Comparison of ENCODE assay signal across 9 cellular contexts in genomic region chr3:46559030-46559704, GRCh38. TPM values are rescaled to one million over a fixed set of nuclear protein-coding genes. Genes with fewer than 3 reads are reported as not detected.
A peak's percentile ranks its signal among the peaks of the same experiment; 100 is the strongest.
DNase-seq lines count a peak whose midpoint lies in the region; ATAC-seq, FAIRE-seq and TF ChIP-seq lines count a peak whose summit lies in the region.
"Had no signal": no experiment of that assay in that cellular context is flagged by ENCODE, and none has a peak within 500 bp of the region (broad histone marks: within the 10 kb centered on the region; RNA-seq: fewer than 3 reads in every experiment).

No MANE protein-coding gene starts in this region.

- intact Hi-C loops in K562 (cut with micrococcal nuclease): no loop called here

- H3K9me2 ChIP-seq in Karpas-422 (replicated peaks; ENCODE audit: insufficient read depth, low read length): no peaks in the 10 kb centered on the region

- peak overlapping the region in 2 of 8 donors; percentile 17 to 24 for H3K27ac Mint-ChIP-seq in CD8-positive, alpha-beta memory T cell
- H3K27ac Mint-ChIP-seq in neural crest cell (ENCODE audit: unreplicated experiment) (no peak overlapping the region), glutamatergic neuron (ENCODE audit: unreplicated experiment) (no peak overlapping the region)

- BruUV-seq in K562 (replicated peaks; lab: Mats Ljungman, UMichigan): no TSS peak

- H3K9ac ChIP-seq in Karpas-422 (ENCODE audit: low read length) (no peak overlapping the region), K562 (ENCODE audit: insufficient read depth in 1 of 2, low read depth in 2 of 2, low read length in 2 of 2) (no peak overlapping the region)

- no peaks in the 10 kb centered on the region for H3K27me3 ChIP-seq in CD8-positive, alpha-beta memory T cell (ENCODE audit: insufficient read depth, low read length, poor library complexity, severe bottlenecking)
- no peaks in the 10 kb centered on the region for H3K27me3 ChIP-seq in Karpas-422 (ENCODE audit: low read length)
- peaks cover 0 to 5% of the 10 kb centered on the region in 2 experiments; a peak in 3 of 5 replicates for H3K27me3 ChIP-seq in K562 (ENCODE audit: control insufficient read depth in 2 of 2, insufficient read depth in 2 of 2, low read length in 2 of 2)
- no peaks in the 10 kb centered on the region for H3K27me3 ChIP-seq in brain microvascular endothelial cell (replicated peaks)
- H3K27me3 ChIP-seq: upper lobe of left lung had no signal

- H3K36me3 Mint-ChIP-seq in CD8-positive, alpha-beta memory T cell: peaks cover 0 to 7% (median 4%) of the 10 kb centered on the region in 3 donors
- no peaks in the 10 kb centered on the region for H3K36me3 Mint-ChIP-seq in neural crest cell (ENCODE audit: low read depth)
- no peaks in the 10 kb centered on the region for H3K36me3 Mint-ChIP-seq in glutamatergic neuron (ENCODE audit: unreplicated experiment)

- TF ChIP-seq CTCF in K562 (IDR thresholded peaks at IDR 0.05 in 2 of 3, conservative IDR thresholded peaks at IDR 0.05 in 1 of 3; ENCODE audit: insufficient read depth in 2 of 3, low read depth in 1 of 3, low read length in 3 of 3) (no peak), neural crest cell (conservative IDR thresholded peaks at IDR 0.05) (no peak), brain microvascular endothelial cell (IDR thresholded peaks at IDR 0.05; ENCODE audit: low read depth, low read length, missing control alignments) (no peak), glutamatergic neuron (IDR thresholded peaks at IDR 0.05; ENCODE audit: partially characterized antibody, unreplicated experiment) (no peak)

- no peaks in the 10 kb centered on the region for H3K9me3 ChIP-seq in CD8-positive, alpha-beta memory T cell (ENCODE audit: low read length)
- H3K9me3 ChIP-seq in Karpas-422 (ENCODE audit: low read length) (no peaks in the 10 kb centered on the region), K562 (replicated peaks; ENCODE audit: control insufficient read depth, insufficient read depth, low read depth, low read length) (no peaks in the 10 kb centered on the region)
- H3K9me3 ChIP-seq: upper lobe of left lung had no signal

- no peak for TF ChIP-seq EP300 in K562 (IDR thresholded peaks at IDR 0.05; ENCODE audit: low read length)

- H3K4me3 ChIP-seq in CD8-positive, alpha-beta memory T cell (ENCODE audit: low read length): peak overlapping the region; percentile 56
- H3K4me3 ChIP-seq in Karpas-422 (ENCODE audit: low read length) (no peak overlapping the region; the same call in 1 of the 2 replicates), K562 (no peak overlapping the region), brain microvascular endothelial cell (ENCODE audit: low read depth, low read length) (no peak overlapping the region)

- peak overlapping the region; percentile 54 for H3K4me2 ChIP-seq in Karpas-422 (ENCODE audit: low read depth, low read length, poor library complexity, severe bottlenecking)
- peak overlapping the region; percentile 80; the same call in 1 of the 2 replicates for H3K4me2 ChIP-seq in K562 (ENCODE audit: insufficient read depth, low read length)

- no peak for ATAC-seq in K562

- in situ Hi-C loops in K562 (cut with MboI) (loop anchor here (5.0 kb wide), 2 partner anchors 72 to 73 kb away; no protein-coding TSS in a partner anchor), brain microvascular endothelial cell (cut with HindIII; ENCODE audit: low pct_ligation_motif_present, low sequenced_read_pairs) (no loop called here)

- H3K4me1 ChIP-seq in CD8-positive, alpha-beta memory T cell (ENCODE audit: insufficient read depth, low read length): peaks cover 11% of the 10 kb centered on the region
- H3K4me1 ChIP-seq in Karpas-422 (ENCODE audit: low read length): peaks cover 8% of the 10 kb centered on the region
- H3K4me1 ChIP-seq in K562 (replicated peaks in 1 of 2; ENCODE audit: control insufficient read depth in 2 of 2, insufficient read depth in 2 of 2, low read length in 2 of 2): peaks cover 11 to 12% of the 10 kb centered on the region in 2 experiments; a peak in 4 of 5 replicates

- H3K36me3 ChIP-seq in CD8-positive, alpha-beta memory T cell (ENCODE audit: insufficient read depth, low read length): no peaks in the 10 kb centered on the region
- H3K36me3 ChIP-seq in Karpas-422 (ENCODE audit: insufficient read depth, low read length) (no peaks in the 10 kb centered on the region), K562 (ENCODE audit: control insufficient read depth, insufficient read depth, low read length) (no peaks in the 10 kb centered on the region), brain microvascular endothelial cell (replicated peaks) (no peaks in the 10 kb centered on the region)
- H3K36me3 ChIP-seq: upper lobe of left lung had no signal

- TF ChIP-seq RAD21 in K562 (CRISPR knock-in tag; conservative IDR thresholded peaks at IDR 0.05 in 1 of 2, IDR thresholded peaks at IDR 0.05 in 1 of 2): no peak

- 53% methylated on average over 4 of the region's 4 CpGs for WGBS in K562 (ENCODE audit: insufficient coverage, low coverage, missing lambda C conversion rate)

- no peak overlapping the region for H3K27ac ChIP-seq in CD8-positive, alpha-beta memory T cell (ENCODE audit: low read depth, low read length)
- H3K27ac ChIP-seq in Karpas-422 (ENCODE audit: low read length) (no peak overlapping the region), K562 (ENCODE audit: extremely low read depth, low read depth, low read length) (no peak overlapping the region), brain microvascular endothelial cell (no peak overlapping the region)

- peak overlapping the region in 5 of 7 donors; percentile 11 to 83 (median 71) for H3K4me3 Mint-ChIP-seq in CD8-positive, alpha-beta memory T cell
- H3K4me3 Mint-ChIP-seq in neural crest cell (peak overlapping the region; percentile 75), glutamatergic neuron (ENCODE audit: unreplicated experiment) (no peak overlapping the region)

- no peaks in the 10 kb centered on the region for H3K9me1 ChIP-seq in K562 (ENCODE audit: control insufficient read depth, insufficient read depth, low read length)

- CTCF ChIA-PET in CD8-positive, alpha-beta memory T cell (lab: Charles Lee): interaction anchor here (0.6 to 7.7 kb wide), 20 partner anchors 8 to 453 kb away, joined by 3 to 214 read pairs (median 4); partner anchors contain the start of genes CCR5 and RTP3
- CTCF ChIA-PET in K562 (lab: Yijun Ruan, JAX; ENCODE audit: low intra/inter-chr PET ratio): interaction anchor here (0.8 to 6.8 kb wide), 5 partner anchors 62 to 97 kb away, joined by 3 to 177 read pairs (median 6); partner anchors contain the start of gene RTP3

- DNase-seq in CD8-positive, alpha-beta memory T cell: no peak
- DNase-seq in Karpas-422: no peak
- DNase-seq in K562 (ENCODE audit: extremely low read depth in 1 of 4, low spot score in 3 of 4): no peak
- DNase-seq in neural crest cell (ENCODE audit: low read depth, low spot score): no peak
- no peak for DNase-seq in HuH-7 (ENCODE audit: low spot score)
- DNase-seq in brain microvascular endothelial cell: no peak
- DNase-seq in GM12892 (ENCODE audit: insufficient read length): no peak
- no peak for DNase-seq in glutamatergic neuron

- no peak for TF ChIP-seq POLR2A in K562 (conservative IDR thresholded peaks at IDR 0.05)
- no peak for TF ChIP-seq POLR2A in GM12892 (IDR thresholded peaks at IDR 0.05; ENCODE audit: low read depth, low read length)

- POLR2A ChIA-PET in CD8-positive, alpha-beta memory T cell (lab: Charles Lee): interaction anchor here (1.1 to 2.4 kb wide), 2 partner anchors 20 to 70 kb away, joined by 7 to 16 read pairs; no protein-coding TSS in a partner anchor
- POLR2A ChIA-PET in K562 (lab: Yijun Ruan, JAX): interaction anchor here (0.6 to 2.5 kb wide), 6 partner anchors 10 to 74 kb away, joined by 3 to 25 read pairs (median 6); no protein-coding TSS in a partner anchor

- H4K20me1 ChIP-seq in Karpas-422 (ENCODE audit: insufficient read depth, low read depth, low read length): no peaks in the 10 kb centered on the region
- no peaks in the 10 kb centered on the region for H4K20me1 ChIP-seq in K562 (replicated peaks; ENCODE audit: control insufficient read depth, insufficient read depth, low read length)

- no peak overlapping the region for H2AFZ ChIP-seq in Karpas-422 (ENCODE audit: low read length)
- peak overlapping the region; percentile 98 for H2AFZ ChIP-seq in K562 (ENCODE audit: low read depth, low read length)

- no peaks in the 10 kb centered on the region for H3K9me3 Mint-ChIP-seq in CD8-positive, alpha-beta memory T cell
- peaks cover 2% of the 10 kb centered on the region for H3K9me3 Mint-ChIP-seq in neural crest cell
- peaks cover 2% of the 10 kb centered on the region for H3K9me3 Mint-ChIP-seq in glutamatergic neuron (ENCODE audit: unreplicated experiment)

- H3K27me3 Mint-ChIP-seq in CD8-positive, alpha-beta memory T cell: peaks cover 3 to 6% of the 10 kb centered on the region in 2 donors
- H3K27me3 Mint-ChIP-seq in neural crest cell (ENCODE audit: low read depth) (peaks cover 67% of the 10 kb centered on the region), glutamatergic neuron (ENCODE audit: unreplicated experiment) (no peaks in the 10 kb centered on the region)

- FAIRE-seq in K562 (lab: Jason Lieb, UNC) (no peak), GM12892 (lab: Jason Lieb, UNC) (no peak)

- peaks cover 9 to 24% (median 24%) of the 10 kb centered on the region in 3 donors for H3K4me1 Mint-ChIP-seq in CD8-positive, alpha-beta memory T cell
- H3K4me1 Mint-ChIP-seq in neural crest cell (peaks cover 9% of the 10 kb centered on the region), glutamatergic neuron (ENCODE audit: low read depth, unreplicated experiment) (peaks cover 5% of the 10 kb centered on the region)

- no peaks in the 10 kb centered on the region for H3K79me2 ChIP-seq in Karpas-422 (ENCODE audit: low read length)
- no peaks in the 10 kb centered on the region for H3K79me2 ChIP-seq in K562 (ENCODE audit: control insufficient read depth, insufficient read depth, low read length)

RNA-seq across cellular contexts. Expression of gene LRRC2, which starts 6.9 kb away (rescaled TPM):
- total RNA-seq in CD8-positive, alpha-beta memory T cell: under 1 TPM; 0.04 TPM
- polyA plus RNA-seq in CD8-positive, alpha-beta memory T cell: not detected
- total RNA-seq in Karpas-422 (2014; rRNA removed; shearing (Covaris generic); ENCODE audit: low replicate concordance): not detected in 2 replicates
- not detected in 2 replicates for total RNA-seq in K562 (2011; cell fraction: chromatin; rRNA removed; ENCODE audit: low replicate concordance)
- not detected in 2 replicates for total RNA-seq in K562 (2011; cell fraction: nucleolus; rRNA removed)
- total RNA-seq in K562 (2011; cell fraction: nucleoplasm; rRNA removed): not detected in 2 replicates
- total RNA-seq in K562 (2014; rRNA removed) (not detected in 2 replicates), K562 (2014; rRNA removed; fragmentation: Illumina TruSeq; extraction: Trizol) (not detected in 2 replicates), K562 (2015; rRNA removed; fragmentation: Illumina TruSeq; extraction: Trizol) (0.04 TPM in 1 of 2 replicates, not detected in the other), K562 (2021) (not detected in 2 replicates), neural crest cell (0.12 TPM in 1 of 2 replicates, not detected in the other), glutamatergic neuron (ENCODE audit: unreplicated experiment) (not detected)
- polyA plus RNA-seq in K562 (2011; rRNA removed) (0.04 and 0.07 TPM in 2 replicates), K562 (2014; fragmentation: Illumina TruSeq; extraction: Trizol) (0.01 TPM in 1 of 2 replicates, not detected in the other), K562 (2014; fragmentation: Nextera tagmentation; extraction: Ambion mirVana) (under 1 TPM in 1 of 2 experiments, not detected in 1; 0.04 TPM), K562 (2014; rRNA removed) (0.01 TPM in 1 of 2 replicates, not detected in the other)
- not detected in 2 replicates for polyA plus RNA-seq in K562 (2011; cell fraction: cytosol; rRNA removed)
- not detected in 2 replicates for polyA plus RNA-seq in K562 (2011; cell fraction: nucleus; rRNA removed)
- polyA plus RNA-seq in K562 (2012): 0.03 and 0.17 TPM in 2 replicates
- polyA minus RNA-seq in K562 (2011; rRNA and poly(A)+ RNA removed): not detected in 2 replicates
- not detected in 2 replicates for polyA minus RNA-seq in K562 (2011; cell fraction: cytosol; rRNA and poly(A)+ RNA removed)
- not detected in 2 replicates for polyA minus RNA-seq in K562 (2011; cell fraction: nucleus; rRNA and poly(A)+ RNA removed)
- polyA plus RNA-seq in GM12892 (2012; ENCODE audit: missing spikeins): not detected

RNA-seq across cellular contexts. Expression of gene FAM240A, which starts 53.2 kb away (rescaled TPM):
- not detected for total RNA-seq in CD8-positive, alpha-beta memory T cell
- not detected for polyA plus RNA-seq in CD8-positive, alpha-beta memory T cell
- total RNA-seq in Karpas-422 (2014; rRNA removed; shearing (Covaris generic); ENCODE audit: low replicate concordance): not detected in 2 replicates
- not detected in 2 replicates for total RNA-seq in K562 (2011; cell fraction: chromatin; rRNA removed; ENCODE audit: low replicate concordance)
- not detected in 2 replicates for total RNA-seq in K562 (2011; cell fraction: nucleolus; rRNA removed)
- total RNA-seq in K562 (2011; cell fraction: nucleoplasm; rRNA removed): not detected in 2 replicates
- total RNA-seq in K562 (2014; rRNA removed): not detected in 2 replicates
- not detected in 2 replicates for total RNA-seq in K562 (2014; rRNA removed; fragmentation: Illumina TruSeq; extraction: Trizol)
- total RNA-seq in K562 (2015; rRNA removed; fragmentation: Illumina TruSeq; extraction: Trizol): not detected in 2 replicates
- total RNA-seq in K562 (2021): not detected in 2 replicates
- not detected in 2 replicates for polyA plus RNA-seq in K562 (2011; rRNA removed)
- not detected in 2 replicates for polyA plus RNA-seq in K562 (2011; cell fraction: cytosol; rRNA removed)
- not detected in 2 replicates for polyA plus RNA-seq in K562 (2011; cell fraction: nucleus; rRNA removed)
- polyA plus RNA-seq in K562 (2012): not detected in 2 replicates
- polyA plus RNA-seq in K562 (2014; fragmentation: Illumina TruSeq; extraction: Trizol): not detected in 2 replicates
- polyA plus RNA-seq in K562 (2014; fragmentation: Nextera tagmentation; extraction: Ambion mirVana): not detected
- not detected in 2 replicates for polyA plus RNA-seq in K562 (2014; rRNA removed)
- not detected in 2 replicates for polyA minus RNA-seq in K562 (2011; rRNA and poly(A)+ RNA removed)
- polyA minus RNA-seq in K562 (2011; cell fraction: cytosol; rRNA and poly(A)+ RNA removed): not detected in 2 replicates
- polyA minus RNA-seq in K562 (2011; cell fraction: nucleus; rRNA and poly(A)+ RNA removed): not detected in 2 replicates
- not detected in 2 replicates for total RNA-seq in neural crest cell
- polyA plus RNA-seq in GM12892 (2012; ENCODE audit: missing spikeins): not detected
- not detected for total RNA-seq in glutamatergic neuron (ENCODE audit: unreplicated experiment)
- total RNA-seq: upper lobe of left lung had no signal
